ENCODE assay signal across 14 cellular contexts in the genomic region with DNA sequence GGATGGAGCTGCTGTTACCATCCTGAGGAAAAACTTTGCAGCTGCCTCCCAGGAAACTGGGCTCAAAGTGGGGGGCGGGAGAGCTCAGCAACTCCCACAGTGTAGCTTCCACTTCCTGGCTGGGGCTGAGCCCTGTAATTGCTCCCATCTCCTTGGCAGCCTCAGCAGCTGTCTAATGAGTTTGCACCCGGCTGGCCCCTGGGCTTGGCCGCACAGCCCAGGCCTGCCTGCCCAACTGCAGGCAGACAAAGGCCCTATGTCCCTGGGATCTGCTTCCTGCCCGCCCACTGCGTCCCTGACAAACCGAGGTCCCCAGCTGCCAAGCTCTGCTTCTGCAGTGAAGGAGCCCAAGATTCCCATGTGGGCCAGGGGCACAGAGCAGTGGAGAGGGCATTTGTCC. TPM values are rescaled to one million over a fixed set of nuclear protein-coding genes. Genes with fewer than 3 reads are reported as not detected.
DNase-seq lines count a peak whose midpoint lies in the region.
"Had no signal": no experiment of that assay in that cellular context is flagged by ENCODE, and none has a peak within 500 bp of the region (broad histone marks: within the 10 kb centered on the region; RNA-seq: fewer than 3 reads in every experiment).

No MANE protein-coding gene starts in this region.

- DNase-seq in HT-29 (ENCODE audit: low spot score) (peak; percentile 31), SW480 (ENCODE audit: low spot score) (peak; percentile 46), hippocampal formation (lab: John Stamatoyannopoulos, UW) (peak; percentile 86 to 88), retina (peak; percentile 76), iPS-NIHi11 (ENCODE audit: low spot score) (no peak), dermis blood vessel endothelial cell (no peak), DMS53 (lab: John Stamatoyannopoulos, UW) (no peak), HuH-7 (ENCODE audit: low spot score) (no peak)
- DNase-seq: activated CD4-positive, alpha-beta T cell treated with anti-CD3 and anti-CD28 coated beads, Interleukin-2, amount 10 ng/mL, durations not matched to agents 24 days and 14 days; activated effector memory CD4-positive, alpha-beta T cell treated with Interleukin-2 at 50 U/mL for 16 hours; HCEC 1CT; KG1; NCI-H345 had no signal

RNA-seq across cellular contexts. Expression of a gene that starts 30.1 kb away (rescaled TPM):
- total RNA-seq in HT-29 (2014; rRNA removed; shearing (Covaris generic)) = 0.37 and 0.46 TPM in 2 replicates
- total RNA-seq in dermis blood vessel endothelial cell = 0.17 TPM in 1 of 2 replicates, not detected in the other
- total RNA-seq: activated CD4-positive, alpha-beta T cell treated with anti-CD3 and anti-CD28 coated beads, Interleukin-2, amount 10 ng/mL, durations not matched to agents 24 days and 14 days; CD8-positive, alpha-beta memory T cell had no signal

Comparison
In these comparisons a context has a peak if more than half of its experiments do, and no peak if none do; other contexts are left out.
1. DNase-seq: peak in HT-29 (single experiment), SW480 (single experiment), hippocampal formation (2 of 2) and retina (single experiment); none in iPS-NIHi11 (single experiment), dermis blood vessel endothelial cell (single experiment), DMS53 (single experiment) and HuH-7 (single experiment).